ENCODE assay signal across 8 cellular contexts in the genomic region with DNA sequence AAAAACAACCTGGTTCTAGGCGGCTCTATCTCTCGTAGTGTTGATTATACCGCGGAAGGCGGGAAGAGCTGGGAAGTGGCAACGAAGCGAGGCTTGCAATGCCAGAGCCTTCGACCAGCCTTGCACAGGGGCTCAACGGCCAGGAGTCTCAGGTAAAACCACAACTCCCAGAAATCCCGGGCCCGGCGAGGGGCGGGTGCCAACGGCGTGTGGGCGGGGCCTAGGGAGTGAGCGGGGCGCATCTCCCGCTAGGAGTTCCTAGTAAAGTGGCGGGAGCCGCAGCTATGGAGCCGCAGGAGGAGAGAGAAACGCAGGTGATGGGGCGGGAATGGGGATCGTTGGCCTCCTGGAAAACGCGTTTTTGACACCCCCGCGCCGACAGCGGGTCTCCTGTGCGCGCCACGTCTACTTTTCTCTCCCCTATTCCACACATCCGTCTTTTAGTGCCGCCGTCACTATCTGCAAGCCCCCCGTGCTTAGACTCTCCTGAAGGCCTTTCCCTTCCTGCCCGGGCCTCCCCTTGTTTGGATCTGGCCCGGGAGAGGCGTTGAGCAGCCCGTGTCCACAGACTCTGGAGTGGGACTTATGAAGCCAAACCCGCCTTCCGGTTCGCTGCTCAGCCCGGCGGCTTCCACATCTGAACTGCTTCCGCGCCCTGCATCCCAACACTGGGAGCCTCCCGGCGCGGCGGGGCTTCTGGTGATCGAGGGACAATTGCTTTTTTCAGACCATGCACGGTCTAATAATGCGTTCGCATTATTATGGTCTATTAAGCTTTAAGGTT. TPM values are rescaled to one million over a fixed set of nuclear protein-coding genes. Genes with fewer than 3 reads are reported as not detected.
DNase-seq lines count a peak whose midpoint lies in the region; ATAC-seq, FAIRE-seq and TF ChIP-seq lines count a peak whose summit lies in the region.

A gene with protein sequence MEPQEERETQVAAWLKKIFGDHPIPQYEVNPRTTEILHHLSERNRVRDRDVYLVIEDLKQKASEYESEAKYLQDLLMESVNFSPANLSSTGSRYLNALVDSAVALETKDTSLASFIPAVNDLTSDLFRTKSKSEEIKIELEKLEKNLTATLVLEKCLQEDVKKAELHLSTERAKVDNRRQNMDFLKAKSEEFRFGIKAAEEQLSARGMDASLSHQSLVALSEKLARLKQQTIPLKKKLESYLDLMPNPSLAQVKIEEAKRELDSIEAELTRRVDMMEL (plus strand): TSS at position 258 of the 784 bp plus-strand sequence. CDS start 27 bp downstream, at position 285.

- no peaks in the 10 kb centered on the region for H3K9me3 ChIP-seq in endothelial cell of umbilical vein (replicated peaks; ENCODE audit: control insufficient read depth, insufficient read depth, low read length)

- H4K20me1 ChIP-seq in endothelial cell of umbilical vein (replicated peaks; ENCODE audit: control insufficient read depth, extremely low read depth, insufficient read depth, low read length), result no peaks in the 10 kb centered on the region

- TF ChIP-seq POLR2A in endothelial cell of umbilical vein (IDR thresholded peaks at IDR 0.05; ENCODE audit: low read depth, low read length), result peak; percentile 88

- TSS peak; percentile 55 for BruUV-seq in endothelial cell of umbilical vein (replicated peaks; lab: Mats Ljungman, UMichigan)

- no peaks in the 10 kb centered on the region for H3K27me3 ChIP-seq in endothelial cell of umbilical vein (ENCODE audit: control insufficient read depth in 2 of 2, insufficient read depth in 2 of 2, low read length in 2 of 2)

- peak within 1 kb of the TSS; percentile 100 for H2AFZ ChIP-seq in endothelial cell of umbilical vein (ENCODE audit: low read depth, low read length)

- peak within 1 kb of the TSS; percentile 99 for H3K4me2 ChIP-seq in endothelial cell of umbilical vein (ENCODE audit: insufficient read depth, low read length)

- peaks cover 8% of the 10 kb centered on the region for H3K4me1 ChIP-seq in endothelial cell of umbilical vein (ENCODE audit: control insufficient read depth, extremely low read depth, insufficient read depth, low read length)

- TF ChIP-seq CTCF in endothelial cell of umbilical vein (IDR thresholded peaks at IDR 0.05; ENCODE audit: extremely low read depth in 1 of 2, insufficient read depth in 1 of 2, low read depth in 1 of 2, low read length in 2 of 2), result no peak

- peaks cover 8% of the 10 kb centered on the region for H3K79me2 ChIP-seq in endothelial cell of umbilical vein (ENCODE audit: control insufficient read depth, insufficient read depth, low read length)

- POLR2A ChIA-PET in endothelial cell of umbilical vein (lab: Charles Lee), result no interaction called here

- DNase-seq in D341Med (ENCODE audit: low spot score), result peak; percentile 98
- peak; percentile 79 for DNase-seq in HuH-7.5 (ENCODE audit: low spot score)
- DNase-seq in OCI-M1 (lab: John Stamatoyannopoulos, UW), result peak; percentile 96
- DNase-seq in activated T-cell treated with anti-CD3 and anti-CD28 coated beads for 24 hours (ENCODE audit: low read depth), result peak; percentile 83
- DNase-seq in endothelial cell of umbilical vein (ENCODE audit: low read depth, low spot score), result peak; percentile 88
- DNase-seq in midbrain (lab: John Stamatoyannopoulos, UW), result peak; percentile 90
- peak; percentile 74 to 79 for DNase-seq in stimulated activated CD8-positive, alpha-beta memory T cell treated with anti-CD3 and anti-CD28 coated beads, Interleukin-15, amount 100 ng/mL, for 48 hours (ENCODE audit: low read depth in 2 of 2)

- dilution Hi-C loops in endothelial cell of umbilical vein (cut with MboI; ENCODE audit: extremely low pct_ligation_motif_present, low sequenced_read_pairs), result no loop called here

- peak; percentile 95 for ATAC-seq in GM21447 (IDR thresholded peaks at IDR 0.05; ENCODE audit: unreplicated experiment)

- H3K9ac ChIP-seq in endothelial cell of umbilical vein (replicated peaks; ENCODE audit: extremely low read depth, insufficient read depth, low read length), result peak within 1 kb of the TSS; percentile 90

- intact Hi-C loops in endothelial cell of umbilical vein (cut with micrococcal nuclease), result no loop called here

- H3K36me3 ChIP-seq in endothelial cell of umbilical vein (ENCODE audit: control insufficient read depth in 2 of 2, extremely low read depth in 1 of 2, insufficient read depth in 2 of 2, low read length in 2 of 2), result no peaks in the 10 kb centered on the region

- peak within 1 kb of the TSS; percentile 73 to 97 (median 97) for H3K4me3 ChIP-seq in endothelial cell of umbilical vein (replicated peaks in 1 of 3; ENCODE audit: insufficient read depth in 1 of 3, low read depth in 1 of 3, low read length in 3 of 3)

- no peaks in the 10 kb centered on the region for H3K9me1 ChIP-seq in endothelial cell of umbilical vein (replicated peaks; ENCODE audit: control insufficient read depth, extremely low read depth, insufficient read depth, low read length)

- H3K27ac ChIP-seq in endothelial cell of umbilical vein (ENCODE audit: insufficient read depth, low read depth, low read length), result peak within 1 kb of the TSS; percentile 78

- CTCF ChIA-PET in endothelial cell of umbilical vein (lab: Charles Lee), result interaction anchor here (0.6 to 1.1 kb wide), 2 partner anchors 69 to 123 kb away, joined by 3 read pairs; a partner anchor contains a TSS

- peak; percentile 86 for FAIRE-seq in endothelial cell of umbilical vein (lab: Jason Lieb, UNC)

TF ChIP-seq in endothelial cell of umbilical vein, 7 proteins besides CTCF, POLR2A, EP300 and RAD21:
- TF ChIP-seq POLR2AphosphoS5 (IDR thresholded peaks at IDR 0.05; ENCODE audit: insufficient read depth, low read depth, low read length) (peak; percentile 83), EZH2 (IDR thresholded peaks at IDR 0.05; ENCODE audit: borderline replicate concordance, low read depth, low read length, severe bottlenecking) (no peak), JUN (IDR thresholded peaks at IDR 0.05; ENCODE audit: borderline replicate concordance, insufficient read depth, insufficient read length, low read depth) (no peak), GATA2 (IDR thresholded peaks at IDR 0.05; ENCODE audit: insufficient read depth, insufficient read length, low read depth, low read length) (no peak)

RNA-seq across cellular contexts. Expression of the gene that starts here (rescaled TPM):
- 57.1 and 60.6 TPM in 2 replicates for total RNA-seq in endothelial cell of umbilical vein
- 29.4 and 29.9 TPM in 2 replicates for polyA plus RNA-seq in endothelial cell of umbilical vein
- polyA plus RNA-seq in endothelial cell of umbilical vein (2011; cell fraction: cytosol; rRNA removed), result 116 and 121 TPM in 2 replicates
- 34.7 and 49.8 TPM in 2 replicates for polyA plus RNA-seq in endothelial cell of umbilical vein (2011; cell fraction: nucleus; rRNA removed)
- 43.8 and 75.3 TPM in 2 replicates for polyA plus RNA-seq in endothelial cell of umbilical vein (2012)
- 18.4 and 26.9 TPM in 2 replicates for polyA minus RNA-seq in endothelial cell of umbilical vein
- polyA minus RNA-seq in endothelial cell of umbilical vein (2011; cell fraction: cytosol; rRNA and poly(A)+ RNA removed), result 22.0 TPM
- polyA minus RNA-seq in endothelial cell of umbilical vein (2011; cell fraction: nucleus; rRNA and poly(A)+ RNA removed), result 8.0 and 8.4 TPM in 2 replicates

Comparison
In these comparisons a context has a peak if more than half of its experiments do, and no peak if none do; other contexts are left out.
1. Peak in every context shown above with its lines: DNase-seq, ATAC-seq, H3K4me3 ChIP-seq and H3K27ac ChIP-seq.